9 cellular contexts compared by ENCODE assay signal in the genomic region with DNA sequence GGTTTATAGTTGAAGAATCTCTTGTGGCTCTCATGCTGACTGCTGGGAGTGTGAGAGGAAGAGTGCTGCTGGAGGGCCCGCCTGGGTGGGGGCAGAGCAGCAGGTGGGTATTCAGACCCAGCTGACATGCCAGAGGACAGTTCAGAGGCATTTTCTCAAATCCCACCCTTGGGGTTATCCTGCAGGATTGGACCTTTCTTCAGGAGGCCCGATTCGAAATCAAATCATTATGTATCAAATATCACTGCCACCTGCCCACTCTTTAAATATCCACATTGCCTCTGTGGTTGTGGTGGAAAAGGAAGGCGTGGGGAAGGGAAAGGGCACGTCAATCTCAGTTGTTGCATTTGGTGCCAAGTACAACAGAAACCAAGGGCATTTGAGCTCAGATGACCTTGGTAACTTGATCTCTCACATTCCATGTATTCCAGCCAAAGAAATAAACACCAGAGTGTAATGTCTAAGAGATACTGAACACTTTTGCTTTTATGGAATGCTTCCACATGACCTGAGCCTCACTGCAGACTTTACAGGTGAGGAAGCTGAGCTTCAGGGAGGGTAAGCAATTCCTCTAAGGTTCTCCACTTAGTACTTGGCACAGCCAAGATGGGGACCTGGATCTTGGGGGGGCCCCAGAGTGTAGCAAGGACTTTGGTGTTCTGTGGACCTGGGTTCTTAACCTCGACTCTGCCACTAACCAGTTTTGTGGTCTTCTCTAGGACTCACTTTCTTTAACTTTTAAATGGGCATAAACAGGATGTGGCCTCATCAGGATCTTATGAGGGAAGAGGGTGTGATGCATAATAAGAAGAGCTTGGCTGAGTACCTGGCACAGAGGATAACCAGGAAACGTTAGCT.
A peak's percentile ranks its signal among the peaks of the same experiment; 100 is the strongest.
DNase-seq lines count a peak whose midpoint lies in the region; ATAC-seq and TF ChIP-seq lines count a peak whose summit lies in the region.
"Had no signal": no experiment of that assay in that cellular context is flagged by ENCODE, and none has a peak within 500 bp of the region (broad histone marks: within the 10 kb centered on the region; RNA-seq: fewer than 3 reads in every experiment).

No MANE protein-coding gene starts in this region.

- in situ Hi-C loops in GM13977 (cut with MboI; ENCODE audit: low pct_unique_long_range_greater_than_20kb, low sequenced_read_pairs, unreplicated experiment), result no loop called here

- H3K4me3 ChIP-seq in retinal pigment epithelial cell (ENCODE audit: low read length), result no peak overlapping the region

- no peak for ATAC-seq in GM19351 (IDR thresholded peaks at IDR 0.05; ENCODE audit: unreplicated experiment)

- no peak for TF ChIP-seq CTCF in retinal pigment epithelial cell (conservative IDR thresholded peaks at IDR 0.05; ENCODE audit: low read depth, low read length)
- TF ChIP-seq CTCF in GM13977 (IDR thresholded peaks at IDR 0.05; ENCODE audit: extremely low read depth, insufficient read depth, missing control alignments), result no peak

- DNase-seq in GM03348 (ENCODE audit: low spot score) (peak; percentile 30), SW480 (ENCODE audit: low spot score) (peak; percentile 76), glomerular visceral epithelial cell (ENCODE audit: extremely low spot score) (peak; percentile 33), retinal pigment epithelial cell (ENCODE audit: low read depth) (peak; percentile 9), cerebellar cortex (ENCODE audit: low spot score) (no peak), nucleus accumbens (lab: John Stamatoyannopoulos, UW) (no peak), GM13977 (ENCODE audit: low spot score) (no peak)
- DNase-seq: posterior cingulate gyrus had no signal

Comparison
In these comparisons a context has a peak if more than half of its experiments do, and no peak if none do; other contexts are left out.
1. DNase-seq: peak in GM03348 (single experiment), SW480 (single experiment), glomerular visceral epithelial cell (single experiment) and retinal pigment epithelial cell (single experiment); none in cerebellar cortex (single experiment), nucleus accumbens (0 of 56) and GM13977 (single experiment).